1 cellular context compared by ENCODE assay signal in the genomic region with DNA sequence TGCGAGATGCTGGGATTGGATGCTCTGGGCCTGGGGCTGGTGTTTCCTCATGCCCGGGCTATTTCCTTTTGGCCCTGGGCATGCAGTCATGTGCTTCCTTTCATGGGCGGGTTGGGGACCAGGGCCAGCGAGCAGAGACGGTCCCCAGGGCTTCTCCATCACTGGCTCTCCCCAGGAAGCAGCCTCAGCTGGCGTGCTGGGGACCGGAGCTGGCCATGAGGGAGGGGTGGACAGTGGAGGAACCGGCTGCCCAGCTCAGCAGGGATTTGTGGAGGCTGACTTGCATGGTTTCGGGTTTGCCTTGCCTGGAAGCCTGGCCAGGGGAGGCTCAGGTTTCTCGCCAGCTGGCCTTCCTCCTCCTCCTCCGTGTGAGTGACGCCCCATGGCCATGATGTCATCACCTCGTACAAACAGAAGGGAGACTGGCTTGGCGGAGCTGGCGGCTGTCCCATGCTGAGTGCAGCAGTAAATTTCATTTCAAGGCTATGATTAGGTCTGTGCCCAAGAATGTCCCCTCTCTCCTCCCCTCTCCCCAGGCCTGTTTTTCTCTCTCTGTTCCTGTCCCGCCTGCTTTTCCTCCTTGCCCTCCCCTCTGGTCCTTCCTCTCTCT.
TF ChIP-seq lines count a peak whose summit lies in the region.

No MANE protein-coding gene starts in this region.

TF ChIP-seq in H1, 55 proteins besides CTCF, POLR2A, EP300 and RAD21:
- TF ChIP-seq, protein P1, sequence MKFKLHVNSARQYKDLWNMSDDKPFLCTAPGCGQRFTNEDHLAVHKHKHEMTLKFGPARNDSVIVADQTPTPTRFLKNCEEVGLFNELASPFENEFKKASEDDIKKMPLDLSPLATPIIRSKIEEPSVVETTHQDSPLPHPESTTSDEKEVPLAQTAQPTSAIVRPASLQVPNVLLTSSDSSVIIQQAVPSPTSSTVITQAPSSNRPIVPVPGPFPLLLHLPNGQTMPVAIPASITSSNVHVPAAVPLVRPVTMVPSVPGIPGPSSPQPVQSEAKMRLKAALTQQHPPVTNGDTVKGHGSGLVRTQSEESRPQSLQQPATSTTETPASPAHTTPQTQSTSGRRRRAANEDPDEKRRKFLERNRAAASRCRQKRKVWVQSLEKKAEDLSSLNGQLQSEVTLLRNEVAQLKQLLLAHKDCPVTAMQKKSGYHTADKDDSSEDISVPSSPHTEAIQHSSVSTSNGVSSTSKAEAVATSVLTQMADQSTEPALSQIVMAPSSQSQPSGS (IDR thresholded peaks at IDR 0.05; ENCODE audit: low read length): peak; percentile 73; the same call in 1 of the 2 replicates
- TF ChIP-seq JUND (IDR thresholded peaks at IDR 0.05; ENCODE audit: low read length) (0 out of 2 replicates have a peak, but pooled peaks have one; percentile 69), TCF12 (IDR thresholded peaks at IDR 0.05; ENCODE audit: low read depth, low read length) (0 out of 2 replicates have a peak, but pooled peaks have one; percentile 9), CREB1 (IDR thresholded peaks at IDR 0.05) (peak; percentile 74), BRCA1 (IDR thresholded peaks at IDR 0.05; ENCODE audit: low read depth, low read length) (no peak), TAF1 (IDR thresholded peaks at IDR 0.05; ENCODE audit: low read depth, low read length) (no peak), CHD1 (IDR thresholded peaks at IDR 0.05; ENCODE audit: low read depth, low read length) (no peak)
